In genomic region chr5:128613111-128613510, GRCh38 we compare ENCODE assay signal across 18 cellular contexts.
A peak's percentile ranks its signal among the peaks of the same experiment; 100 is the strongest.
DNase-seq lines count a peak whose midpoint lies in the region; ATAC-seq, FAIRE-seq and TF ChIP-seq lines count a peak whose summit lies in the region.
"Had no signal": no experiment of that assay in that cellular context is flagged by ENCODE, and none has a peak within 500 bp of the region (broad histone marks: within the 10 kb centered on the region; RNA-seq: fewer than 3 reads in every experiment).

No MANE protein-coding gene starts in this region.

- DNase-seq in MCF 10A (ENCODE audit: unreplicated experiment), result peak; percentile 30
- no peak for DNase-seq in mammary epithelial cell
- no peak for DNase-seq in RWPE2 (ENCODE audit: low spot score)
- peak; percentile 31 for DNase-seq in epithelial cell of esophagus (ENCODE audit: low read depth)
- DNase-seq in hippocampal formation (lab: John Stamatoyannopoulos, UW), result no peak
- DNase-seq in HepG2 (ENCODE audit: low spot score), result no peak
- no peak for DNase-seq in Karpas-422
- DNase-seq in NCI-H2171 (lab: John Stamatoyannopoulos, UW), result no peak
- DNase-seq: AML-193; Caco-2; CD8-positive, alpha-beta memory T cell; DND-41 had no signal

- dilution Hi-C loops in mammary epithelial cell (cut with HindIII; ENCODE audit: low sequenced_read_pairs), result no loop called here

- no peak overlapping the region for H3K4me3 Mint-ChIP-seq in MCF 10A (ENCODE audit: unreplicated experiment)
- H3K4me3 Mint-ChIP-seq: CD8-positive, alpha-beta memory T cell had no signal

- no peak for FAIRE-seq in HepG2 (lab: Jason Lieb, UNC)
- FAIRE-seq: GM12891, H1, HTR-8/SVneo had no signal

- intact Hi-C loops in MCF 10A (cut with micrococcal nuclease), result no loop called here
- intact Hi-C loops in mammary epithelial cell (cut with micrococcal nuclease), result no loop called here
- intact Hi-C loops in HepG2 (cut with micrococcal nuclease; ENCODE audit: unreplicated experiment), result no loop called here

- H3K9me3 ChIP-seq in mammary epithelial cell (replicated peaks; ENCODE audit: insufficient read depth, low read length) (no peaks in the 10 kb centered on the region), RWPE2 (ENCODE audit: severe bottlenecking) (no peaks in the 10 kb centered on the region), HepG2 (ENCODE audit: low read length) (peaks cover 11% of the 10 kb centered on the region; the same call in 1 of the 2 replicates), Karpas-422 (ENCODE audit: low read length) (no peaks in the 10 kb centered on the region)
- H3K9me3 ChIP-seq: BLaER1, HAP-1 had no signal

- TF ChIP-seq CTCF in MCF 10A (IDR thresholded peaks at IDR 0.05; ENCODE audit: unreplicated experiment) (no peak), mammary epithelial cell (conservative IDR thresholded peaks at IDR 0.05 in 1 of 2, IDR thresholded peaks at IDR 0.05 in 1 of 2; ENCODE audit: extremely low read depth in 1 of 2, insufficient read depth in 1 of 2, low read depth in 1 of 2, low read length in 2 of 2) (no peak), RWPE2 (IDR thresholded peaks at IDR 0.05; ENCODE audit: poor library complexity, severe bottlenecking) (no peak), epithelial cell of esophagus (IDR thresholded peaks at IDR 0.05; ENCODE audit: insufficient read depth, low read depth, low read length, missing control alignments) (no peak), HepG2 (CRISPR knock-in tag; IDR thresholded peaks at IDR 0.05) (no peak)

- no peak overlapping the region for H3K9ac ChIP-seq in mammary epithelial cell (ENCODE audit: insufficient read depth, low read length)
- H3K9ac ChIP-seq in HepG2 (ENCODE audit: insufficient read depth, low read depth, low read length), result no peak overlapping the region
- no peak overlapping the region for H3K9ac ChIP-seq in Karpas-422 (ENCODE audit: low read length)
- H3K9ac ChIP-seq: BLaER1 had no signal

- H3K36me3 ChIP-seq in mammary epithelial cell (ENCODE audit: insufficient read depth, low read length) (no peaks in the 10 kb centered on the region), RWPE2 (ENCODE audit: low read depth) (no peaks in the 10 kb centered on the region; the same call in 1 of the 2 replicates), HepG2 (replicated peaks in 1 of 2; ENCODE audit: control insufficient read depth in 1 of 2, insufficient read depth in 2 of 2, low read length in 2 of 2) (no peaks in the 10 kb centered on the region), Karpas-422 (ENCODE audit: insufficient read depth, low read length) (no peaks in the 10 kb centered on the region)
- H3K36me3 ChIP-seq: BLaER1, HAP-1 had no signal

- ATAC-seq in RWPE2 (ENCODE audit: low read depth) (peak; percentile 70), HepG2 (no peak)

- H3K4me3 ChIP-seq in mammary epithelial cell (replicated peaks in 1 of 3; ENCODE audit: insufficient read depth in 1 of 3, low read depth in 2 of 3, low read length in 3 of 3), result no peak overlapping the region
- H3K4me3 ChIP-seq in RWPE2 (ENCODE audit: severe bottlenecking), result no peak overlapping the region
- no peak overlapping the region for H3K4me3 ChIP-seq in epithelial cell of esophagus (ENCODE audit: low read length)
- H3K4me3 ChIP-seq in HepG2 (replicated peaks in 1 of 3; ENCODE audit: insufficient read depth in 1 of 3, low read depth in 2 of 3, low read length in 3 of 3), result no peak overlapping the region
- no peak overlapping the region for H3K4me3 ChIP-seq in Karpas-422 (ENCODE audit: low read length)
- H3K4me3 ChIP-seq: BLaER1, HAP-1 had no signal

- CTCF ChIA-PET in MCF 10A (lab: Yijun Ruan, JAX) (no interaction called here), mammary epithelial cell (lab: Charles Lee; ENCODE audit: low non-redundant PET) (no interaction called here), HepG2 (lab: Yijun Ruan, JAX; ENCODE audit: low intra/inter-chr PET ratio, low total read pairs) (no interaction called here)

- H3K27me3 ChIP-seq in mammary epithelial cell (ENCODE audit: insufficient read depth, low read length) (no peaks in the 10 kb centered on the region), RWPE2 (ENCODE audit: insufficient read depth, poor library complexity, severe bottlenecking) (no peaks in the 10 kb centered on the region), HepG2 (ENCODE audit: control insufficient read depth in 1 of 2, insufficient read depth in 2 of 2, low read length in 2 of 2) (no peaks in the 10 kb centered on the region), Karpas-422 (ENCODE audit: low read length) (no peaks in the 10 kb centered on the region)
- H3K27me3 ChIP-seq: BLaER1 had no signal

- TF ChIP-seq EP300 in HepG2 (IDR thresholded peaks at IDR 0.05; ENCODE audit: low read depth in 2 of 2, low read length in 2 of 2) (no peak), HepG2 (CRISPR knock-in tag; IDR thresholded peaks at IDR 0.05; ENCODE audit: borderline replicate concordance) (no peak)

- no peak overlapping the region for H3K27ac ChIP-seq in mammary epithelial cell (ENCODE audit: insufficient read depth, low read depth, low read length)
- no peak overlapping the region for H3K27ac ChIP-seq in RWPE2 (ENCODE audit: poor library complexity, severe bottlenecking)
- no peak overlapping the region for H3K27ac ChIP-seq in HepG2 (ENCODE audit: extremely low read length, insufficient read depth, low read length)
- no peak overlapping the region for H3K27ac ChIP-seq in Karpas-422 (ENCODE audit: low read length)
- H3K27ac ChIP-seq: 22Rv1, BLaER1 had no signal

- no peaks in the 10 kb centered on the region for H3K9me2 ChIP-seq in Karpas-422 (replicated peaks; ENCODE audit: insufficient read depth, low read length)

- H4K20me1 ChIP-seq in mammary epithelial cell (ENCODE audit: insufficient read depth, low read length), result no peaks in the 10 kb centered on the region
- H4K20me1 ChIP-seq in HepG2 (ENCODE audit: insufficient read depth, low read length), result no peaks in the 10 kb centered on the region
- H4K20me1 ChIP-seq in Karpas-422 (ENCODE audit: insufficient read depth, low read depth, low read length), result no peaks in the 10 kb centered on the region
- H4K20me1 ChIP-seq: BLaER1 had no signal

- in situ Hi-C loops in mammary epithelial cell (cut with MboI; ENCODE audit: low sequenced_read_pairs in 2 of 2) (no loop called here), HepG2 (cut with HindIII; ENCODE audit: extremely low pct_ligation_motif_present, low pct_unique_long_range_greater_than_20kb) (no loop called here)

- H3K36me3 Mint-ChIP-seq in MCF 10A (ENCODE audit: insufficient read depth, unreplicated experiment), result no peaks in the 10 kb centered on the region
- H3K36me3 Mint-ChIP-seq: CD8-positive, alpha-beta memory T cell had no signal

- no peaks in the 10 kb centered on the region for H3K4me1 Mint-ChIP-seq in MCF 10A (ENCODE audit: insufficient read depth, unreplicated experiment)
- H3K4me1 Mint-ChIP-seq: CD8-positive, alpha-beta memory T cell had no signal

- 75% methylated on average over 4 of the region's 4 CpGs for WGBS in mammary epithelial cell (ENCODE audit: low coverage, missing lambda C conversion rate)
- WGBS in HepG2 (ENCODE audit: low lambda C conversion rate), result 11% methylated on average over 4 of the region's 4 CpGs

- no peaks in the 10 kb centered on the region for H3K4me1 ChIP-seq in mammary epithelial cell (ENCODE audit: insufficient read depth, low read length)
- no peaks in the 10 kb centered on the region for H3K4me1 ChIP-seq in RWPE2 (ENCODE audit: insufficient read depth, poor library complexity, severe bottlenecking)
- no peaks in the 10 kb centered on the region for H3K4me1 ChIP-seq in HepG2 (ENCODE audit: insufficient read depth, low read length)
- no peaks in the 10 kb centered on the region for H3K4me1 ChIP-seq in Karpas-422 (ENCODE audit: low read length)
- H3K4me1 ChIP-seq: BLaER1, Caco-2, HAP-1 had no signal

- no peaks in the 10 kb centered on the region for H3K27me3 Mint-ChIP-seq in MCF 10A (ENCODE audit: insufficient read depth, unreplicated experiment)
- H3K27me3 Mint-ChIP-seq: CD8-positive, alpha-beta memory T cell had no signal

- no peak overlapping the region for H3K27ac Mint-ChIP-seq in MCF 10A (ENCODE audit: low read depth, unreplicated experiment)
- H3K27ac Mint-ChIP-seq: CD8-positive, alpha-beta memory T cell had no signal

- no peak for TF ChIP-seq POLR2A in HepG2 (IDR thresholded peaks at IDR 0.05; ENCODE audit: insufficient read depth in 1 of 2, low read depth in 2 of 2, low read length in 2 of 2)

- H2AFZ ChIP-seq in mammary epithelial cell (ENCODE audit: low read depth, low read length) (no peak overlapping the region), HepG2 (ENCODE audit: low read length) (no peak overlapping the region), Karpas-422 (ENCODE audit: low read length) (no peak overlapping the region)

- POLR2A ChIA-PET in MCF 10A (lab: Yijun Ruan, JAX) (no interaction called here), HepG2 (lab: Yijun Ruan, JAX) (no interaction called here)

- H3K9me3 Mint-ChIP-seq in MCF 10A (ENCODE audit: unreplicated experiment), result no peaks in the 10 kb centered on the region

- H3K4me2 ChIP-seq in mammary epithelial cell (ENCODE audit: insufficient read depth, low read depth, low read length), result no peak overlapping the region
- H3K4me2 ChIP-seq in HepG2 (ENCODE audit: low read depth, low read length), result no peak overlapping the region
- H3K4me2 ChIP-seq in Karpas-422 (ENCODE audit: low read depth, low read length, poor library complexity, severe bottlenecking), result no peak overlapping the region
- H3K4me2 ChIP-seq: BLaER1 had no signal

- no peak for TF ChIP-seq RAD21 in HepG2 (CRISPR knock-in tag; IDR thresholded peaks at IDR 0.05)

- H3K79me2 ChIP-seq in mammary epithelial cell (ENCODE audit: insufficient read depth, low read length), result no peaks in the 10 kb centered on the region
- no peaks in the 10 kb centered on the region for H3K79me2 ChIP-seq in HepG2 (ENCODE audit: insufficient read depth, low read length)
- H3K79me2 ChIP-seq in Karpas-422 (ENCODE audit: low read length), result no peaks in the 10 kb centered on the region

- no TSS peak for BruUV-seq in MCF 10A (replicated peaks; lab: Mats Ljungman, UMichigan)
- BruUV-seq in mammary epithelial cell (replicated peaks; lab: Mats Ljungman, UMichigan), result no TSS peak
- BruUV-seq in HepG2 (replicated peaks; lab: Mats Ljungman, UMichigan), result no TSS peak

Comparison
In these comparisons a context has a peak if more than half of its experiments do, and no peak if none do; other contexts are left out.
1. DNase-seq: peak in MCF 10A (single experiment) and epithelial cell of esophagus (single experiment); none in mammary epithelial cell (single experiment), RWPE2 (single experiment), hippocampal formation (0 of 2), HepG2 (single experiment), Karpas-422 (single experiment) and NCI-H2171 (single experiment).